9 cellular contexts compared by ENCODE assay signal in genomic region chr3:158713094-158713499, GRCh38. TPM values are rescaled to one million over a fixed set of nuclear protein-coding genes. Genes with fewer than 3 reads are reported as not detected.
DNase-seq lines count a peak whose midpoint lies in the region; ATAC-seq and TF ChIP-seq lines count a peak whose summit lies in the region.
"Had no signal": no experiment of that assay in that cellular context is flagged by ENCODE, and none has a peak within 500 bp of the region (broad histone marks: within the 10 kb centered on the region; RNA-seq: fewer than 3 reads in every experiment).

No MANE protein-coding gene starts in this region.

- H3K9me3 ChIP-seq in heart right ventricle = no peaks in the 10 kb centered on the region

- peaks cover 0 to 80% (median 35%) of the 10 kb centered on the region in 9 donors for H3K4me1 ChIP-seq in heart right ventricle

- no peaks in the 10 kb centered on the region for H3K27me3 ChIP-seq in heart right ventricle

- peaks cover 22% of the 10 kb centered on the region for H3K4me1 Mint-ChIP-seq in WTC11

- no peak for TF ChIP-seq CTCF in WTC11 (IDR thresholded peaks at IDR 0.05)
- TF ChIP-seq CTCF in heart right ventricle (IDR thresholded peaks at IDR 0.05) = no peak

- H3K4me3 Mint-ChIP-seq in WTC11 = no peak overlapping the region
- H3K4me3 Mint-ChIP-seq: IgD-negative memory B cell had no signal

- peaks cover 0 to 40% (median 0%) of the 10 kb centered on the region in 9 donors for H3K36me3 ChIP-seq in heart right ventricle

- no peaks in the 10 kb centered on the region for H3K27me3 Mint-ChIP-seq in WTC11 (ENCODE audit: low read depth)
- H3K27me3 Mint-ChIP-seq: IgD-negative memory B cell had no signal

- H3K27ac Mint-ChIP-seq in WTC11 = peak overlapping the region; percentile 64

- WGBS in heart right ventricle, 2 donors = 34 to 37% methylated on average over 9 of the region's 9 CpGs

- intact Hi-C loops in heart right ventricle (cut with DNase I) = no loop called here

- H3K27ac ChIP-seq in heart right ventricle = peak overlapping the region in 7 of 10 donors; percentile 32 to 80 (median 52)

- ATAC-seq in WTC11 (peak; percentile 68), heart right ventricle (peak; percentile 53 to 90 (median 76)), HG03469 (IDR thresholded peaks at IDR 0.05; ENCODE audit: unreplicated experiment) (no peak), GM18909 (IDR thresholded peaks at IDR 0.05; ENCODE audit: poor library complexity, unreplicated experiment) (no peak), HG03095 (IDR thresholded peaks at IDR 0.05; ENCODE audit: unreplicated experiment) (no peak)

- H3K9me3 Mint-ChIP-seq in WTC11 = no peaks in the 10 kb centered on the region
- H3K9me3 Mint-ChIP-seq: IgD-negative memory B cell had no signal

- CTCF ChIA-PET in WTC11 (lab: Charles Lee) = interaction anchor here (0.8 to 2.9 kb wide), 3 partner anchors 14 to 88 kb away, joined by 3 to 19 read pairs (median 4); no protein-coding TSS in a partner anchor

- no peak overlapping the region for H3K4me3 ChIP-seq in heart right ventricle

- DNase-seq in ELR (ENCODE audit: low read depth) (peak; percentile 57), WTC11 (ENCODE audit: low spot score) (no peak), heart right ventricle (no peak), putamen (ENCODE audit: low spot score) (peak; percentile 17), NOMO-1 treated with DMSO at 0.1 percent for 48 hours (lab: John Stamatoyannopoulos, UW; ENCODE audit: unreplicated experiment) (no peak)

- H3K36me3 Mint-ChIP-seq in WTC11 = peaks cover 7% of the 10 kb centered on the region; the same call in 1 of the 2 replicates

- POLR2A ChIA-PET in WTC11 (lab: Charles Lee) = no interaction called here

TF ChIP-seq in WTC11, 78 proteins besides CTCF, POLR2A, EP300 and RAD21:
- TF ChIP-seq ZNF425 (CRISPR knock-in tag; conservative IDR thresholded peaks at IDR 0.05) = no peak
TF ChIP-seq in WTC11: peak in this region for 0.

RNA-seq across cellular contexts. Expression of gene RARRES1, which starts 19.2 kb away (rescaled TPM):
- total RNA-seq in WTC11 (2021) (0.16 to 1.4 TPM (median 0.35 TPM) in 3 replicates), heart right ventricle (10 to 100 TPM in 3 of 10 donors, 1 to 10 TPM in 4, under 1 TPM in 3; 0.32 to 99.0 (median 2.2) TPM)
- 10 to 100 TPM in 1 of 2 donors, 1 to 10 TPM in 1; 5.4 to 23.3 TPM for polyA plus RNA-seq in heart right ventricle

RNA-seq across cellular contexts. Expression of gene LXN, which starts 40.6 kb away (rescaled TPM):
- total RNA-seq in WTC11 (2021) = 3.8 to 4.6 TPM (median 4.4 TPM) in 3 replicates
- 10 to 100 TPM in 1 of 10 donors, 1 to 10 TPM in 9; 2.5 to 10.0 (median 3.2) TPM for total RNA-seq in heart right ventricle
- polyA plus RNA-seq in heart right ventricle = 1 to 10 TPM; 3.4 to 5.6 TPM

Comparison
In these comparisons a context has a peak if more than half of its experiments do, and no peak if none do; other contexts are left out.
1. DNase-seq: peak in ELR (single experiment) and putamen (single experiment); none in WTC11 (single experiment), heart right ventricle (0 of 2) and NOMO-1 treated with DMSO at 0.1 percent for 48 hours (single experiment).
2. ATAC-seq: peak in WTC11 (single experiment) and heart right ventricle (8 of 8); none in HG03469 (single experiment), GM18909 (single experiment) and HG03095 (single experiment).